In genomic region chr13:36919206-36919832, GRCh38 we compare ENCODE assay signal across 8 cellular contexts. TPM values are rescaled to one million over a fixed set of nuclear protein-coding genes. Genes with fewer than 3 reads are reported as not detected.
A peak's percentile ranks its signal among the peaks of the same experiment; 100 is the strongest.
DNase-seq lines count a peak whose midpoint lies in the region; ATAC-seq, FAIRE-seq and TF ChIP-seq lines count a peak whose summit lies in the region.

No MANE protein-coding gene starts in this region.

- no peak overlapping the region for H3K27ac Mint-ChIP-seq in stimulated activated naive CD8-positive, alpha-beta T cell treated with anti-CD3 and anti-CD28 coated beads, Interleukin-15, amount 100 ng/mL, for 72 hours

- ATAC-seq in stimulated activated naive CD8-positive, alpha-beta T cell treated with anti-CD3 and anti-CD28 coated beads, Interleukin-15, amount 100 ng/mL, for 72 hours = peak; percentile 68
- ATAC-seq in GM21786 (IDR thresholded peaks at IDR 0.05; ENCODE audit: unreplicated experiment) = no peak
- no peak for ATAC-seq in GM18870 (IDR thresholded peaks at IDR 0.05; ENCODE audit: unreplicated experiment)

- TF ChIP-seq CTCF in bronchial epithelial cell (IDR thresholded peaks at IDR 0.05; ENCODE audit: insufficient read depth, low read length, severe bottlenecking) = no peak

- no peaks in the 10 kb centered on the region for H3K9me3 Mint-ChIP-seq in stimulated activated naive CD8-positive, alpha-beta T cell treated with anti-CD3 and anti-CD28 coated beads, Interleukin-15, amount 100 ng/mL, for 72 hours

- H3K36me3 ChIP-seq in H7 (replicated peaks; ENCODE audit: control insufficient read depth, insufficient read depth, low read length) (no peaks in the 10 kb centered on the region), bronchial epithelial cell (ENCODE audit: control insufficient read depth, insufficient read depth, low read length) (no peaks in the 10 kb centered on the region)

- peak overlapping the region; percentile 37 to 69 for H3K4me3 Mint-ChIP-seq in stimulated activated naive CD8-positive, alpha-beta T cell treated with anti-CD3 and anti-CD28 coated beads, Interleukin-15, amount 100 ng/mL, for 72 hours

- FAIRE-seq in bronchial epithelial cell (lab: Jason Lieb, UNC) = no peak

- H3K4me1 Mint-ChIP-seq in stimulated activated naive CD8-positive, alpha-beta T cell treated with anti-CD3 and anti-CD28 coated beads, Interleukin-15, amount 100 ng/mL, for 72 hours = no peaks in the 10 kb centered on the region

- H3K27me3 Mint-ChIP-seq in stimulated activated naive CD8-positive, alpha-beta T cell treated with anti-CD3 and anti-CD28 coated beads, Interleukin-15, amount 100 ng/mL, for 72 hours = peaks cover 76% of the 10 kb centered on the region

- H3K4me3 ChIP-seq in H7 (ENCODE audit: insufficient read depth, low read depth, low read length) (peak overlapping the region; percentile 61), bronchial epithelial cell (ENCODE audit: low read depth, low read length) (peak overlapping the region; percentile 49)

- H3K27me3 ChIP-seq in H7 (ENCODE audit: control insufficient read depth, insufficient read depth, low read length) = peaks cover 16% of the 10 kb centered on the region
- H3K27me3 ChIP-seq in bronchial epithelial cell (ENCODE audit: control insufficient read depth, insufficient read depth, low read length) = peaks cover 8% of the 10 kb centered on the region

- DNase-seq in COR-L47 (lab: John Stamatoyannopoulos, UW) = peak; percentile 79
- DNase-seq in H7 = peak; percentile 81
- peak; percentile 86 to 88 for DNase-seq in NCI-H526 (lab: John Stamatoyannopoulos, UW)
- DNase-seq in bronchial epithelial cell (ENCODE audit: low read depth) = no peak
- peak; percentile 25 for DNase-seq in kidney glomerular epithelial cell (lab: John Stamatoyannopoulos, UW)
- DNase-seq in stimulated activated naive CD8-positive, alpha-beta T cell treated with anti-CD3 and anti-CD28 coated beads, Interleukin-15, amount 100 ng/mL, for 72 hours = peak; percentile 4 to 11

RNA-seq across cellular contexts. Expression of gene SMAD9, which starts 0.7 kb away (rescaled TPM):
- 0.59 and 0.81 TPM in 2 replicates for total RNA-seq in H7 (2014; rRNA removed; shearing (Covaris generic))
- total RNA-seq in bronchial epithelial cell = 0.79 and 2.8 TPM in 2 replicates
